Comparison of ENCODE assay signal across 15 cellular contexts in the genomic region with DNA sequence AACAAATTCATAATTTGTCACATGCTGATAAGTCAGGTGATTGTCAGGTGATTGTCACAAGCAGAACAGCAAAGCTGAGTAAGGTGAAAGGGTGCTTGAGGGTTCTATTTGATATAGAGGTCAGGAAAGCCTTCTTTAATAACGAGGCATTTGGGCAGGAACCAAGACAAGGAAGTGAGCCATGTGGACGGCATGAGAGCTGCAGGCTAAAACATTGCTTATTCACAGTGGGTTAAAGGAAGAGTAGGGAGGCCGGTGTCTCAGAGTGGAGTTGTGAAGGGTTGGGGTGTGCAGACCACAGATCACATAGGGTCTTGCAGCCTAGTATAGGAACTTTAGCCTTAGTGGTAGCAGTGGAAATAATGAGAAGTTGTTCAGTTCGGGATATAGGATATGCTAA. TPM values are rescaled to one million over a fixed set of nuclear protein-coding genes. Genes with fewer than 3 reads are reported as not detected.
DNase-seq lines count a peak whose midpoint lies in the region; ATAC-seq and TF ChIP-seq lines count a peak whose summit lies in the region.
"Had no signal": no experiment of that assay in that cellular context is flagged by ENCODE, and none has a peak within 500 bp of the region (broad histone marks: within the 10 kb centered on the region; RNA-seq: fewer than 3 reads in every experiment).

No MANE protein-coding gene starts in this region.

- H3K4me3 Mint-ChIP-seq in stimulated activated effector memory CD8-positive, alpha-beta T cell treated with anti-CD3 and anti-CD28 coated beads, Interleukin-12 subunit alpha, Interleukin-12 subunit beta, amount 100 ng/mL, for 72 hours: no peak overlapping the region
- H3K4me3 Mint-ChIP-seq: CD4-positive, alpha-beta memory T cell had no signal

- TF ChIP-seq CTCF in gastroesophageal sphincter (IDR thresholded peaks at IDR 0.05): peak in 1 of 4 experiments; percentile 12

- no peaks in the 10 kb centered on the region for H3K36me3 Mint-ChIP-seq in stimulated activated effector memory CD8-positive, alpha-beta T cell treated with anti-CD3 and anti-CD28 coated beads, Interleukin-12 subunit alpha, Interleukin-12 subunit beta, amount 100 ng/mL, for 72 hours
- H3K36me3 Mint-ChIP-seq: CD4-positive, alpha-beta memory T cell had no signal

- H3K27ac Mint-ChIP-seq in stimulated activated effector memory CD8-positive, alpha-beta T cell treated with anti-CD3 and anti-CD28 coated beads, Interleukin-12 subunit alpha, Interleukin-12 subunit beta, amount 100 ng/mL, for 72 hours: no peak overlapping the region
- H3K27ac Mint-ChIP-seq: CD4-positive, alpha-beta memory T cell had no signal

- WGBS in gastroesophageal sphincter (ENCODE audit: low coverage in 1 of 2), 2 donors: 63 to 70% methylated on average over 3 to 4 of the region's 4 CpGs

- ATAC-seq in gastroesophageal sphincter: no peak
- ATAC-seq in HG02981 (IDR thresholded peaks at IDR 0.05; ENCODE audit: unreplicated experiment): no peak
- ATAC-seq in stimulated activated effector memory CD8-positive, alpha-beta T cell treated with anti-CD3 and anti-CD28 coated beads, Interleukin-12 subunit alpha, Interleukin-12 subunit beta, amount 100 ng/mL, for 72 hours: no peak
- ATAC-seq in GM19397 (IDR thresholded peaks at IDR 0.05; ENCODE audit: unreplicated experiment): no peak

- H3K9me3 ChIP-seq in gastroesophageal sphincter: no peaks in the 10 kb centered on the region

- H3K27ac ChIP-seq in gastroesophageal sphincter (peak overlapping the region; percentile 77 to 91 (median 86)), rectal smooth muscle tissue (ENCODE audit: low read depth, low read length) (peak overlapping the region; percentile 77)
- H3K27ac ChIP-seq: GM23248, PC-9 had no signal

- H3K4me1 ChIP-seq in gastroesophageal sphincter (peaks cover 17 to 75% (median 31%) of the 10 kb centered on the region in 3 donors), rectal smooth muscle tissue (ENCODE audit: control insufficient read depth, insufficient read depth, low read length) (peaks cover 29% of the 10 kb centered on the region)

- peak; percentile 8 for DNase-seq in NCI-H2029 (lab: John Stamatoyannopoulos, UW)
- no peak for DNase-seq in NCI-H2029 treated with DMSO at 0.1 percent for 48 hours (lab: John Stamatoyannopoulos, UW)
- no peak for DNase-seq in stimulated activated effector memory CD8-positive, alpha-beta T cell treated with anti-CD3 and anti-CD28 coated beads, Interleukin-12 subunit alpha, Interleukin-12 subunit beta, amount 100 ng/mL, for 72 hours (ENCODE audit: low spot score in 2 of 2)
- DNase-seq in AML-193 (lab: John Stamatoyannopoulos, UW): no peak
- DNase-seq: 8988T; CD4-positive, alpha-beta memory T cell; DMS79; GM23248; NCI-H1436 treated with DMSO at 0.1 percent for 48 hours; NCI-H510A treated with DMSO at 0.1 percent for 48 hours; PC-9 had no signal

- peaks cover 6% of the 10 kb centered on the region for H3K9me3 Mint-ChIP-seq in stimulated activated effector memory CD8-positive, alpha-beta T cell treated with anti-CD3 and anti-CD28 coated beads, Interleukin-12 subunit alpha, Interleukin-12 subunit beta, amount 100 ng/mL, for 72 hours

- TF ChIP-seq POLR2A in gastroesophageal sphincter (IDR thresholded peaks at IDR 0.05): no peak

- H3K27me3 ChIP-seq in gastroesophageal sphincter (no peaks in the 10 kb centered on the region), rectal smooth muscle tissue (ENCODE audit: control insufficient read depth, insufficient read depth, low read length) (no peaks in the 10 kb centered on the region)

- no peak overlapping the region for H3K4me3 ChIP-seq in gastroesophageal sphincter
- H3K4me3 ChIP-seq in rectal smooth muscle tissue (ENCODE audit: low read length): no peak overlapping the region
- H3K4me3 ChIP-seq: GM23248, PC-9 had no signal

- H3K9ac ChIP-seq in rectal smooth muscle tissue (ENCODE audit: low read length): no peak overlapping the region
- H3K9ac ChIP-seq: GM23248 had no signal

- H3K36me3 ChIP-seq in gastroesophageal sphincter: peaks cover 0 to 8% of the 10 kb centered on the region in 2 donors
- no peaks in the 10 kb centered on the region for H3K36me3 ChIP-seq in rectal smooth muscle tissue (ENCODE audit: control insufficient read depth, insufficient read depth, low read length)

- no peak for TF ChIP-seq EP300 in gastroesophageal sphincter (IDR thresholded peaks at IDR 0.05)

- H3K4me1 Mint-ChIP-seq in stimulated activated effector memory CD8-positive, alpha-beta T cell treated with anti-CD3 and anti-CD28 coated beads, Interleukin-12 subunit alpha, Interleukin-12 subunit beta, amount 100 ng/mL, for 72 hours: no peaks in the 10 kb centered on the region
- H3K4me1 Mint-ChIP-seq: CD4-positive, alpha-beta memory T cell had no signal

RNA-seq across cellular contexts. Expression of gene CYP2U1, which starts 31.3 kb away (rescaled TPM):
- total RNA-seq in gastroesophageal sphincter: 10 to 100 TPM; 14.9 to 34.0 (median 27.3) TPM
